2 cellular contexts compared by ENCODE assay signal in genomic region chr14:96415559-96415958, GRCh38.
TF ChIP-seq lines count a peak whose summit lies in the region.

No MANE protein-coding gene starts in this region.

TF ChIP-seq in HepG2, 621 proteins besides CTCF, POLR2A, EP300 and RAD21:
- peak; percentile 17; the same call in 1 of the 2 replicates for TF ChIP-seq ARID3A (IDR thresholded peaks at IDR 0.05; ENCODE audit: low read depth, low read length)
- TF ChIP-seq KLF16 (CRISPR knock-in tag; IDR thresholded peaks at IDR 0.05) = no peak

TF ChIP-seq in WTC11, 78 proteins besides CTCF, POLR2A, EP300 and RAD21:
- TF ChIP-seq ZNF423 (CRISPR knock-in tag; IDR thresholded peaks at IDR 0.05) = no peak
- no peak for TF ChIP-seq ZNF281 (CRISPR knock-in tag; IDR thresholded peaks at IDR 0.05)
- peak; percentile 100 for TF ChIP-seq HMGA2 (CRISPR knock-in tag; IDR thresholded peaks at IDR 0.05)
- no peak for TF ChIP-seq STAT6 (CRISPR knock-in tag; conservative IDR thresholded peaks at IDR 0.05; ENCODE audit: low read depth)
